In the genomic region with DNA sequence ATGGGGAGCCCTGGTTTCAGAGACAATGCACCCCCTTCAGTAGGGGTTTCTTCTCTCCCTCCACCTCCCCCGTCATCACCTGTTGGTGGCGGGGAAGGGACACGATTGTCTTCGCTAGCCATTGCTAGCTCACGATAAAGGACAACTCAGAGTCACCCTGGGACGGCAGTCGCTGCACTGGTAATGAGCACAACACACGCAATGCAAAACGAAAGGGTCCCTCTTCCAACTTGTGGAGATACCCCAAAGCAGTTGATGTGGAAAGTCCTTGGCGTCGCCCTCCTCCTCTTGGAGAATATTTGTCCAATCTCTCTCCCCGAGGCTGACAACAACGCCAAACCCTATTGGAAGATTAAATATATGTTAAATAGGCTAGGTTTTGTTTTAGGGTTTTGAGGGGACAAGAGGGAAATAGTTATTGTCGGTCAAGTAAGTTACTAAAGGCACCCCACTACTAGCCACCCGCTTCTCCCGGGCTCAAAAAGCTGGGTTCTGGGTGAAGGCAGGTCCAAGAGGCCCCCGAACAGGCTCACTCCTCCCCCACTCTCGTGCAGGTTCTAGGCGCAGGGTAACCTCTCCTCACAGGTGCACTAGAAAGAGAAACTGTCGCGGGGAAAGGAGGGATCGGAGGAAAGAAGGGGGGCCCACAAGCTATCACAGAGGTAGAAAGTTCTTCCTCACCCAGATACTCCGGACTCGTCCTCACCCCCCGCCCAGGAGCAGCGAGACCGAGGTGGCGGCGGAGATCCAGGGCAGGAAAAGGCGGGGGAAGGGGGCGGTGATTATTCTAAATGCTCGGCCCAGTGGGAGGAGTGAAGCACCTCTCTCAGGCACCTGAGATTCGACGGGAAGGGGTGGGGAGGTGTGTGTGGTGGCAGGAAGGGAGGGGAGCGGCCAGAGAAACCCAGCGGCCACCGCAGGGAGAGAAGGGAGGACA, we compare ENCODE assay signal across 1 cellular context.
TF ChIP-seq lines count a peak whose summit lies in the region.

A gene with protein sequence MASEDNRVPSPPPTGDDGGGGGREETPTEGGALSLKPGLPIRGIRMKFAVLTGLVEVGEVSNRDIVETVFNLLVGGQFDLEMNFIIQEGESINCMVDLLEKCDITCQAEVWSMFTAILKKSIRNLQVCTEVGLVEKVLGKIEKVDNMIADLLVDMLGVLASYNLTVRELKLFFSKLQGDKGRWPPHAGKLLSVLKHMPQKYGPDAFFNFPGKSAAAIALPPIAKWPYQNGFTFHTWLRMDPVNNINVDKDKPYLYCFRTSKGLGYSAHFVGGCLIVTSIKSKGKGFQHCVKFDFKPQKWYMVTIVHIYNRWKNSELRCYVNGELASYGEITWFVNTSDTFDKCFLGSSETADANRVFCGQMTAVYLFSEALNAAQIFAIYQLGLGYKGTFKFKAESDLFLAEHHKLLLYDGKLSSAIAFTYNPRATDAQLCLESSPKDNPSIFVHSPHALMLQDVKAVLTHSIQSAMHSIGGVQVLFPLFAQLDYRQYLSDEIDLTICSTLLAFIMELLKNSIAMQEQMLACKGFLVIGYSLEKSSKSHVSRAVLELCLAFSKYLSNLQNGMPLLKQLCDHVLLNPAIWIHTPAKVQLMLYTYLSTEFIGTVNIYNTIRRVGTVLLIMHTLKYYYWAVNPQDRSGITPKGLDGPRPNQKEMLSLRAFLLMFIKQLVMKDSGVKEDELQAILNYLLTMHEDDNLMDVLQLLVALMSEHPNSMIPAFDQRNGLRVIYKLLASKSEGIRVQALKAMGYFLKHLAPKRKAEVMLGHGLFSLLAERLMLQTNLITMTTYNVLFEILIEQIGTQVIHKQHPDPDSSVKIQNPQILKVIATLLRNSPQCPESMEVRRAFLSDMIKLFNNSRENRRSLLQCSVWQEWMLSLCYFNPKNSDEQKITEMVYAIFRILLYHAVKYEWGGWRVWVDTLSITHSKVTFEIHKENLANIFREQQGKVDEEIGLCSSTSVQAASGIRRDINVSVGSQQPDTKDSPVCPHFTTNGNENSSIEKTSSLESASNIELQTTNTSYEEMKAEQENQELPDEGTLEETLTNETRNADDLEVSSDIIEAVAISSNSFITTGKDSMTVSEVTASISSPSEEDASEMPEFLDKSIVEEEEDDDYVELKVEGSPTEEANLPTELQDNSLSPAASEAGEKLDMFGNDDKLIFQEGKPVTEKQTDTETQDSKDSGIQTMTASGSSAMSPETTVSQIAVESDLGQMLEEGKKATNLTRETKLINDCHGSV (N-terminal part only) (minus strand): TSS at position 764 of the 937 bp plus-strand sequence. CDS start 642 bp downstream, at position 122.

TF ChIP-seq in HepG2, 621 proteins besides CTCF, POLR2A, EP300 and RAD21 (continued from another document and continues in another):
- TF ChIP-seq, protein P1, sequence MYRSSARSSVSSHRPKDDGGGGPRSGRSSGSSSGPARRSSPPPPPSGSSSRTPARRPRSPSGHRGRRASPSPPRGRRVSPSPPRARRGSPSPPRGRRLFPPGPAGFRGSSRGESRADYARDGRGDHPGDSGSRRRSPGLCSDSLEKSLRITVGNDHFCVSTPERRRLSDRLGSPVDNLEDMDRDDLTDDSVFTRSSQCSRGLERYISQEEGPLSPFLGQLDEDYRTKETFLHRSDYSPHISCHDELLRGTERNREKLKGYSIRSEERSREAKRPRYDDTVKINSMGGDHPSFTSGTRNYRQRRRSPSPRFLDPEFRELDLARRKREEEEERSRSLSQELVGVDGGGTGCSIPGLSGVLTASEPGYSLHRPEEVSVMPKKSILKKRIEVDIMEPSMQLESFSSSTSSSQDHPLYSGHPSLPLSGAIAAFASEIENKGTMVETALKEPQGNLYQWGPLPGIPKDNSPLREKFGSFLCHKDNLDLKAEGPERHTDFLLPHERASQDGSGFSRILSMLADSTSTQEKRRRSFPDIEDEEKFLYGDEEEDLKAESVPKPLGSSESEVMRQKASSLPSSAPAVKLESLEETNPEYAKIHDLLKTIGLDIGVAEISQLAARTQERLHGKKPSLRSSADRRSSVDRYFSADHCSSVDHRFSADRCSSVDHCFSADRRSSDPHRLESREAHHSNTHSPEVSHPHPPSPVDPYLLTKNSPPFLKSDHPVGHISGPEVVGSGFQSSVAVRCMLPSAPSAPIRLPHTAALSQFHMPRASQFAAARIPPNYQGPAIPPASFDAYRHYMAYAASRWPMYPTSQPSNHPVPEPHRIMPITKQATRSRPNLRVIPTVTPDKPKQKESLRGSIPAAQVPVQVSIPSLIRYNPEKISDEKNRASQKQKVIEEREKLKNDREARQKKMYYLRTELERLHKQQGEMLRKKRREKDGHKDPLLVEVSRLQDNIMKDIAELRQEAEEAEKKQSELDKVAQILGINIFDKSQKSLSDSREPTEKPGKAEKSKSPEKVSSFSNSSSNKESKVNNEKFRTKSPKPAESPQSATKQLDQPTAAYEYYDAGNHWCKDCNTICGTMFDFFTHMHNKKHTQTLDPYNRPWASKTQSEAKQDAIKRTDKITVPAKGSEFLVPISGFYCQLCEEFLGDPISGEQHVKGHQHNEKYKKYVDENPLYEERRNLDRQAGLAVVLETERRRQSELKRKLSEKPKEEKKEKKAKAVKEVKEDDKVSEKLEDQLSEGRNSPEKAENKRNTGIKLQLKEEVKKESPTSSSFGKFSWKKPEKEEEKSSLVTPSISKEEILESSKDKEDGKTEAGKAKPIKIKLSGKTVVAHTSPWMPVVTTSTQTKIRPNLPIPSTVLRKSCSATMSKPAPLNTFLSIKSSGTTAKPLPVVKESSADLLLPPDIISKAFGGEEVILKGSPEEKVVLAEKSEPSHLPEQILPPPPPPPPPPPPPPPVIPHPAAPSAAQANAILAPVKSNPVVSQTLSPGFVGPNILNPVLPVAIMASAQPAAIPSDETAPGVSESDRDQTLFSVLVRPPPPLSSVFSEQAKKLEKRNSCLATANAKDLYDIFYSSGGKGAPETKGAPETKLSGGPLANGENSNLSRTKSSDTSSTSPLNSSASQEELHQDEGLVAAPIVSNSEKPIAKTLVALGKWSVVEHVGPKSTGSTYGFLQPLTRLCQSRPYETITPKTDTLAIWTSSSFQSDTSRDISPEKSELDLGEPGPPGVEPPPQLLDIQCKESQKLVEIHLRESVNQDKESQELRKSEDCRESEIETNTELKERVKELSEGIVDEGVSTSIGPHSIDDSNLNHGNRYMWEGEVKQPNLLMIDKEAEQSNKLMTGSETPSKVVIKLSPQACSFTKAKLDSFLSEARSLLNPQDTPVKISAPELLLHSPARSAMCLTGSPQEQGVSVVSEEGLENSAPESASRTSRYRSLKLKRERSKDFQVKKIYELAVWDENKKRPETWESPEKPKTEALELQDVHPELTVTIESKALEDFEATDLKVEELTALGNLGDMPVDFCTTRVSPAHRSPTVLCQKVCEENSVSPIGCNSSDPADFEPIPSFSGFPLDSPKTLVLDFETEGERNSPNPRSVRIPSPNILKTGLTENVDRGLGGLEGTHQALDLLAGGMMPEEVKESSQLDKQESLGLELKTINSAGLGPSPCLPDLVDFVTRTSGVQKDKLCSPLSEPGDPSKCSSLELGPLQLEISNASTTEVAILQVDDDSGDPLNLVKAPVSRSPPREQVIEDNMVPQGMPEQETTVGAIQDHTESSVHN (CRISPR knock-in tag; IDR thresholded peaks at IDR 0.05): no peak
- TF ChIP-seq CEBPB (IDR thresholded peaks at IDR 0.05; ENCODE audit: borderline replicate concordance, low read depth, low read length) (no peak), ZMYM2 (CRISPR knock-in tag; IDR thresholded peaks at IDR 0.05) (peak; percentile 59; the same call in 1 of the 2 replicates), ZNF20 (CRISPR knock-in tag; IDR thresholded peaks at IDR 0.05) (no peak), ZNF441 (CRISPR knock-in tag; IDR thresholded peaks at IDR 0.05; ENCODE audit: borderline replicate concordance) (no peak), SRSF4 (IDR thresholded peaks at IDR 0.05; ENCODE audit: low read depth, low read length, poor library complexity, severe bottlenecking) (no peak), MYNN (CRISPR knock-in tag; IDR thresholded peaks at IDR 0.05; ENCODE audit: low read depth) (no peak), NR2C2 (CRISPR knock-in tag; IDR thresholded peaks at IDR 0.05; ENCODE audit: borderline replicate concordance) (no peak), SCMH1 (CRISPR knock-in tag; IDR thresholded peaks at IDR 0.05; ENCODE audit: borderline replicate concordance) (no peak), EZH2 (conservative IDR thresholded peaks at IDR 0.05; ENCODE audit: low read depth, low read length) (no peak), PTBP1 (IDR thresholded peaks at IDR 0.05; ENCODE audit: low read depth, low read length, poor library complexity, severe bottlenecking) (no peak), ZNF430 (CRISPR knock-in tag; IDR thresholded peaks at IDR 0.05) (peak; percentile 82; the same call in 1 of the 2 replicates), JUND (CRISPR knock-in tag; IDR thresholded peaks at IDR 0.05) (no peak), MXD4 (CRISPR knock-in tag; IDR thresholded peaks at IDR 0.05) (no peak), MEIS1 (CRISPR knock-in tag; IDR thresholded peaks at IDR 0.05; ENCODE audit: borderline replicate concordance) (no peak), HNRNPK (IDR thresholded peaks at IDR 0.05; ENCODE audit: low read depth, low read length, poor library complexity, severe bottlenecking) (no peak), GFI1 (CRISPR knock-in tag; IDR thresholded peaks at IDR 0.05; ENCODE audit: borderline replicate concordance) (no peak)
- TF ChIP-seq, protein P2, sequence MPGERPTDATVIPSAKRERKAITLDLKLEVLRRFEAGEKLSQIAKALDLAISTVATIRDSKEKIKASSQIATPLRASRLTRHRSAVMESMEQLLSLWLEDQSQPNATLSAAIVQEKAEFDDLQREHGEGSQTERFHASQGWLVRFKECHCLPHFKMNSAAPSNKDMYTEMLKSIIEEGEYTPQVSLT (CRISPR knock-in tag; IDR thresholded peaks at IDR 0.05; ENCODE audit: borderline replicate concordance, low read depth): no peak
- TF ChIP-seq, protein P3, sequence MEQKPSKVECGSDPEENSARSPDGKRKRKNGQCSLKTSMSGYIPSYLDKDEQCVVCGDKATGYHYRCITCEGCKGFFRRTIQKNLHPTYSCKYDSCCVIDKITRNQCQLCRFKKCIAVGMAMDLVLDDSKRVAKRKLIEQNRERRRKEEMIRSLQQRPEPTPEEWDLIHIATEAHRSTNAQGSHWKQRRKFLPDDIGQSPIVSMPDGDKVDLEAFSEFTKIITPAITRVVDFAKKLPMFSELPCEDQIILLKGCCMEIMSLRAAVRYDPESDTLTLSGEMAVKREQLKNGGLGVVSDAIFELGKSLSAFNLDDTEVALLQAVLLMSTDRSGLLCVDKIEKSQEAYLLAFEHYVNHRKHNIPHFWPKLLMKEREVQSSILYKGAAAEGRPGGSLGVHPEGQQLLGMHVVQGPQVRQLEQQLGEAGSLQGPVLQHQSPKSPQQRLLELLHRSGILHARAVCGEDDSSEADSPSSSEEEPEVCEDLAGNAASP (CRISPR knock-in tag; IDR thresholded peaks at IDR 0.05; ENCODE audit: borderline replicate concordance): no peak
- TF ChIP-seq, protein P4, sequence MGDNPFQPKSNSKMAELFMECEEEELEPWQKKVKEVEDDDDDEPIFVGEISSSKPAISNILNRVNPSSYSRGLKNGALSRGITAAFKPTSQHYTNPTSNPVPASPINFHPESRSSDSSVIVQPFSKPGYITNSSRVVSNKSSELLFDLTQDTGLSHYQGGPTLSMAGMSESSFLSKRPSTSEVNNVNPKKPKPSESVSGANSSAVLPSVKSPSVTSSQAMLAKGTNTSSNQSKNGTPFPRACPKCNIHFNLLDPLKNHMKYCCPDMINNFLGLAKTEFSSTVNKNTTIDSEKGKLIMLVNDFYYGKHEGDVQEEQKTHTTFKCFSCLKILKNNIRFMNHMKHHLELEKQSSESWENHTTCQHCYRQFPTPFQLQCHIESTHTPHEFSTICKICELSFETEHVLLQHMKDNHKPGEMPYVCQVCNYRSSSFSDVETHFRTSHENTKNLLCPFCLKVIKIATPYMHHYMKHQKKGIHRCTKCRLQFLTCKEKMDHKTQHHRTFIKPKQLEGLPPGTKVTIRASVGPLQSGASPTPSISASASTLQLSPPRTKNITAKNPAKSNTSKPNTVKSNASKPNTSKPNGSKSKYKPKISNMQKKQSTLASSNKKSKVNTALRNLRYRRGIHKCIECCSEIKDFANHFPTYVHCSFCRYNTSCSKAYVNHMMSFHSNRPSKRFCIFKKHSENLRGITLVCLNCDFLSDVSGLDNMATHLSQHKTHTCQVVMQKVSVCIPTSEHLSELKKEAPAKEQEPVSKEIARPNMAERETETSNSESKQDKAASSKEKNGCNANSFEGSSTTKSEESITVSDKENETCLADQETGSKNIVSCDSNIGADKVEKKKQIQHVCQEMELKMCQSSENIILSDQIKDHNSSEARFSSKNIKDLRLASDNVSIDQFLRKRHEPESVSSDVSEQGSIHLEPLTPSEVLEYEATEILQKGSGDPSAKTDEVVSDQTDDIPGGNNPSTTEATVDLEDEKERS (CRISPR knock-in tag; IDR thresholded peaks at IDR 0.05): no peak
- TF ChIP-seq, protein P5, sequence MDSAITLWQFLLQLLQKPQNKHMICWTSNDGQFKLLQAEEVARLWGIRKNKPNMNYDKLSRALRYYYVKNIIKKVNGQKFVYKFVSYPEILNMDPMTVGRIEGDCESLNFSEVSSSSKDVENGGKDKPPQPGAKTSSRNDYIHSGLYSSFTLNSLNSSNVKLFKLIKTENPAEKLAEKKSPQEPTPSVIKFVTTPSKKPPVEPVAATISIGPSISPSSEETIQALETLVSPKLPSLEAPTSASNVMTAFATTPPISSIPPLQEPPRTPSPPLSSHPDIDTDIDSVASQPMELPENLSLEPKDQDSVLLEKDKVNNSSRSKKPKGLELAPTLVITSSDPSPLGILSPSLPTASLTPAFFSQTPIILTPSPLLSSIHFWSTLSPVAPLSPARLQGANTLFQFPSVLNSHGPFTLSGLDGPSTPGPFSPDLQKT (CRISPR knock-in tag; IDR thresholded peaks at IDR 0.05; ENCODE audit: borderline replicate concordance): no peak
- TF ChIP-seq, protein P6, sequence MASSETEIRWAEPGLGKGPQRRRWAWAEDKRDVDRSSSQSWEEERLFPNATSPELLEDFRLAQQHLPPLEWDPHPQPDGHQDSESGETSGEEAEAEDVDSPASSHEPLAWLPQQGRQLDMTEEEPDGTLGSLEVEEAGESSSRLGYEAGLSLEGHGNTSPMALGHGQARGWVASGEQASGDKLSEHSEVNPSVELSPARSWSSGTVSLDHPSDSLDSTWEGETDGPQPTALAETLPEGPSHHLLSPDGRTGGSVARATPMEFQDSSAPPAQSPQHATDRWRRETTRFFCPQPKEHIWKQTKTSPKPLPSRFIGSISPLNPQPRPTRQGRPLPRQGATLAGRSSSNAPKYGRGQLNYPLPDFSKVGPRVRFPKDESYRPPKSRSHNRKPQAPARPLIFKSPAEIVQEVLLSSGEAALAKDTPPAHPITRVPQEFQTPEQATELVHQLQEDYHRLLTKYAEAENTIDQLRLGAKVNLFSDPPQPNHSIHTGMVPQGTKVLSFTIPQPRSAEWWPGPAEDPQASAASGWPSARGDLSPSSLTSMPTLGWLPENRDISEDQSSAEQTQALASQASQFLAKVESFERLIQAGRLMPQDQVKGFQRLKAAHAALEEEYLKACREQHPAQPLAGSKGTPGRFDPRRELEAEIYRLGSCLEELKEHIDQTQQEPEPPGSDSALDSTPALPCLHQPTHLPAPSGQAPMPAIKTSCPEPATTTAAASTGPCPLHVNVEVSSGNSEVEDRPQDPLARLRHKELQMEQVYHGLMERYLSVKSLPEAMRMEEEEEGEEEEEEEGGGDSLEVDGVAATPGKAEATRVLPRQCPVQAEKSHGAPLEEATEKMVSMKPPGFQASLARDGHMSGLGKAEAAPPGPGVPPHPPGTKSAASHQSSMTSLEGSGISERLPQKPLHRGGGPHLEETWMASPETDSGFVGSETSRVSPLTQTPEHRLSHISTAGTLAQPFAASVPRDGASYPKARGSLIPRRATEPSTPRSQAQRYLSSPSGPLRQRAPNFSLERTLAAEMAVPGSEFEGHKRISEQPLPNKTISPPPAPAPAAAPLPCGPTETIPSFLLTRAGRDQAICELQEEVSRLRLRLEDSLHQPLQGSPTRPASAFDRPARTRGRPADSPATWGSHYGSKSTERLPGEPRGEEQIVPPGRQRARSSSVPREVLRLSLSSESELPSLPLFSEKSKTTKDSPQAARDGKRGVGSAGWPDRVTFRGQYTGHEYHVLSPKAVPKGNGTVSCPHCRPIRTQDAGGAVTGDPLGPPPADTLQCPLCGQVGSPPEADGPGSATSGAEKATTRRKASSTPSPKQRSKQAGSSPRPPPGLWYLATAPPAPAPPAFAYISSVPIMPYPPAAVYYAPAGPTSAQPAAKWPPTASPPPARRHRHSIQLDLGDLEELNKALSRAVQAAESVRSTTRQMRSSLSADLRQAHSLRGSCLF (CRISPR knock-in tag; IDR thresholded peaks at IDR 0.05; ENCODE audit: borderline replicate concordance): no peak
